ENCODE assay signal across 17 cellular contexts in the genomic region with DNA sequence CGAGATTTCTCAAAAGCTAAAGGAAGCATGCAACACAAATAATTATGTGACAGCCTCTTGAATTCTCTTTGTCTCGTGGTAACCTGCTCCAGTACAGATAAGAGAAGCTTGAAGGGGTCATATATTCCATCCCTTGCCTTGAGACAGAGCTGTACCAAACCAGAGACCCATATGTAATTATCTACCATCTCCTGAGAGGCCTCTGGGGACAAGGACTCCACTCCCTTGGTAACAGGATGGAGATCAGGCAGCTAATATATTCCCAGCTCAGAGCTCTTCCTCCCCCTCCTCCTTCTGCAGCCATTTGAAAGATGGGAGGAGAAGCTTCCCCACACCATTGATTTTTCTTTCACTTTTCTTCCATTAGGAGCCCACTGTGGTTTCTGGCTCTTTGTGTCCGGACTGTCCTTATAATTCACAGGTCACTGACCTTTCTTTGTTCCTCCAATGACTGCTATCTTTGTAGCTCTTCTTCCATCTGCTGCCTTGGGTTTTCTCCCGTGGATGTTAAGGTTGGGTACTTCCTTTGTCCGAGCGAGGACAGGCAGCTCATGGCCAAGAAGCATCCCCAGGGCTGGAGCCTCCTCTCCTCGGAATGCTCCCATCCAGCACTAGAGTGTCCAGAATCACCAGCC. TPM values are rescaled to one million over a fixed set of nuclear protein-coding genes. Genes with fewer than 3 reads are reported as not detected.
DNase-seq lines count a peak whose midpoint lies in the region; ATAC-seq and TF ChIP-seq lines count a peak whose summit lies in the region.
"Had no signal": no experiment of that assay in that cellular context is flagged by ENCODE, and none has a peak within 500 bp of the region (broad histone marks: within the 10 kb centered on the region; RNA-seq: fewer than 3 reads in every experiment).

No MANE protein-coding gene starts in this region.

- H3K9me3 ChIP-seq in neuron (ENCODE audit: low read length) = no peaks in the 10 kb centered on the region
- H3K9me3 ChIP-seq: tibial nerve had no signal

- H3K36me3 ChIP-seq in neuron (ENCODE audit: insufficient read depth, low read length) = no peaks in the 10 kb centered on the region
- H3K36me3 ChIP-seq: brain microvascular endothelial cell, tibial nerve had no signal

- ATAC-seq in WTC11 (no peak), sciatic nerve (no peak)
- ATAC-seq: left cardiac atrium had no signal

- POLR2A ChIA-PET in WTC11 (lab: Charles Lee) = interaction anchor here (1.4 to 1.6 kb wide), 3 partner anchors 11 to 16 kb away, joined by 3 to 4 read pairs (median 4); no protein-coding TSS in a partner anchor

- CTCF ChIA-PET in WTC11 (lab: Charles Lee) = interaction anchor here (0.5 to 1.5 kb wide), 4 partner anchors 9 to 303 kb away, joined by 3 to 5 read pairs (median 4); no protein-coding TSS in a partner anchor

- H3K9me3 Mint-ChIP-seq in WTC11 = no peaks in the 10 kb centered on the region
- H3K9me3 Mint-ChIP-seq: CD4-positive, CD25-positive, alpha-beta regulatory T cell had no signal

- H2AFZ ChIP-seq in neuron (ENCODE audit: low read depth, low read length) = no peak overlapping the region

- no peak for TF ChIP-seq CTCF in WTC11 (IDR thresholded peaks at IDR 0.05)

- peaks cover 8% of the 10 kb centered on the region for H3K4me1 Mint-ChIP-seq in WTC11

- H3K36me3 Mint-ChIP-seq in WTC11 = no peaks in the 10 kb centered on the region
- H3K36me3 Mint-ChIP-seq: CD4-positive, CD25-positive, alpha-beta regulatory T cell had no signal

- no peaks in the 10 kb centered on the region for H3K27me3 Mint-ChIP-seq in WTC11 (ENCODE audit: low read depth)

- peaks cover 43% of the 10 kb centered on the region for H3K4me1 ChIP-seq in neuron (ENCODE audit: insufficient read depth, low read length)

- intact Hi-C loops in sciatic nerve (cut with DNase I) = no loop called here

- peak overlapping the region; percentile 28 for H3K4me3 ChIP-seq in neuron (ENCODE audit: low read length)
- H3K4me3 ChIP-seq: tibial nerve had no signal

- DNase-seq in DMS53 (lab: John Stamatoyannopoulos, UW) = peak; percentile 39
- no peak for DNase-seq in DMS53 treated with DMSO at 0.1 percent for 48 hours (lab: John Stamatoyannopoulos, UW; ENCODE audit: unreplicated experiment)
- peak; percentile 60 for DNase-seq in NCI-H1694 (lab: John Stamatoyannopoulos, UW)
- DNase-seq in WTC11 (ENCODE audit: low spot score) = no peak
- DNase-seq in sciatic nerve (ENCODE audit: low spot score) = no peak
- DNase-seq in activated CD8-positive, alpha-beta memory T cell treated with anti-CD3 and anti-CD28 coated beads, Interleukin-2, amount 50 U/mL, for 48 hours = no peak
- DNase-seq in activated naive CD4-positive, alpha-beta T cell (lab: John Stamatoyannopoulos, UW) = no peak
- DNase-seq: 8988T; activated CD8-positive, alpha-beta memory T cell treated with anti-CD3 and anti-CD28 coated beads for 24 hours; activated effector memory CD4-positive, alpha-beta T cell treated with anti-CD3 and anti-CD28 coated beads, Interleukin-2, amount 50 U/mL, for 16 hours; brain microvascular endothelial cell; CD4-positive, CD25-positive, alpha-beta regulatory T cell; left cardiac atrium; NCI-H2029 treated with DMSO at 0.1 percent for 48 hours; stimulated activated CD4-positive, alpha-beta T cell treated with anti-CD3 and anti-CD28 coated beads, Interleukin-2, amount 100 ng/mL, for 48 hours had no signal

- no peak overlapping the region for H3K27ac Mint-ChIP-seq in WTC11
- H3K27ac Mint-ChIP-seq: CD4-positive, CD25-positive, alpha-beta regulatory T cell had no signal

- no peaks in the 10 kb centered on the region for H3K27me3 ChIP-seq in neuron (ENCODE audit: insufficient read depth, low read length)
- H3K27me3 ChIP-seq: brain microvascular endothelial cell, tibial nerve had no signal

- H3K4me3 Mint-ChIP-seq in WTC11 = no peak overlapping the region
- H3K4me3 Mint-ChIP-seq: CD4-positive, CD25-positive, alpha-beta regulatory T cell had no signal

TF ChIP-seq in WTC11, 78 proteins besides CTCF, POLR2A, EP300 and RAD21:
- TF ChIP-seq HMGA2 (CRISPR knock-in tag; IDR thresholded peaks at IDR 0.05) = 0 out of 2 replicates have a peak, but pooled peaks have one; percentile 12
- TF ChIP-seq FOXP4 (CRISPR knock-in tag; IDR thresholded peaks at IDR 0.05) = no peak

RNA-seq across cellular contexts. Expression of gene CALM2, which starts 51.3 kb away (rescaled TPM):
- total RNA-seq in WTC11 (2021) = 378 to 418 TPM (median 391 TPM) in 3 replicates
- total RNA-seq in sciatic nerve = 751 TPM

Comparison
In these comparisons a context has a peak if more than half of its experiments do, and no peak if none do; other contexts are left out.
1. DNase-seq: peak in DMS53 (single experiment) and NCI-H1694 (single experiment); none in DMS53 treated with DMSO at 0.1 percent for 48 hours (single experiment), WTC11 (single experiment), sciatic nerve (single experiment), activated CD8-positive, alpha-beta memory T cell treated with anti-CD3 and anti-CD28 coated beads, Interleukin-2, amount 50 U/mL, for 48 hours (single experiment) and activated naive CD4-positive, alpha-beta T cell (0 of 4).